ENCODE assay signal across 6 cellular contexts in the genomic region with DNA sequence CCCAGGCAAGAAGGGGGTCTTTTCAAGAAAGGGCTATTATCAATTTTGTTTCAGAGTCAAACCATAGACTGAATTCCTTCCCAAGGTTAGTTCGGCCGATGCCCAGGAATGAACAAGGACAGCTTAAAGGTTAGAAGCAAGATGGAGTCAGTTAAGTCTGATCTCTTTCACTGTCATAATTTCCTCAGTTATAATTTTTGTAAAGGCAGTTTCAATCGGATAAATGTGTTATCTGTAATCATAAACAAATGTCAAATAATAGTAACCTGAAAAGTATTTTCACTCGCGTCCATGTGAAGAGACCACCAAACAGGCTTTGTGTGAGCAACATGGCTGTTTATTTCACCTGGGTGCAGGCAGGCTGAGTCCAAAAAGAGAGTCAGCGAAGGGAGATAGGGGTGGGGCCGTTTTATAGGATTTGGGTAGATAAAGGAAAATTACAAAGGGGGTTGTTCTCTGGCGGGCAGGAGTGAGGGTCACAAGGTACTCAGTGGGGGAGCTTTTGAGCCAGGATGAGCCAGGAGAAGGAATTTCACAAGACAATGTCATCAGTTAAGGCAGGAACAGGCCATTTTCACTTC.
A peak's percentile ranks its signal among the peaks of the same experiment; 100 is the strongest.
DNase-seq lines count a peak whose midpoint lies in the region; ATAC-seq and TF ChIP-seq lines count a peak whose summit lies in the region.
"Not testable (repeated sequence)": the region's sequence is repeated elsewhere in the genome, so short reads cannot be mapped to it uniquely, and the experiment has no call there.

No MANE protein-coding gene starts in this region.

- not testable (repeated sequence) for H3K27me3 ChIP-seq in GM23338 (ENCODE audit: insufficient read depth); HUES48 (ENCODE audit: control insufficient read depth, insufficient read depth, low read length); endodermal cell (ENCODE audit: control insufficient read depth, insufficient read depth, low read length, poor library complexity, severe bottlenecking); iPS-18a (ENCODE audit: control insufficient read depth, insufficient read depth, low read length)

- not testable (repeated sequence) for ATAC-seq in GM23338, WTC11

- H3K9me2 ChIP-seq in GM23338 (ENCODE audit: insufficient read depth), result not testable (repeated sequence)

- H3K9ac ChIP-seq in HUES48 (ENCODE audit: low read depth, low read length), result peak overlapping the region; percentile 58
- peak overlapping the region; percentile 47 for H3K9ac ChIP-seq in endodermal cell (ENCODE audit: extremely low read depth, low read length, poor library complexity, severe bottlenecking)
- H3K9ac ChIP-seq in iPS-18a (ENCODE audit: low read length), result peak overlapping the region; percentile 62

- H3K4me3 Mint-ChIP-seq in GM23338, result peak overlapping the region; percentile 1; the same call in 1 of the 3 replicates
- H3K4me3 Mint-ChIP-seq in WTC11, result peak overlapping the region; percentile 14; the same call in 1 of the 2 replicates
- peak overlapping the region; percentile 18 for H3K4me3 Mint-ChIP-seq in endodermal cell
- not testable (repeated sequence) for H3K4me3 Mint-ChIP-seq in neural crest cell

- 14 to 21% methylated on average over 1 to 7 of the region's 8 CpGs for WGBS in endodermal cell (ENCODE audit: insufficient coverage in 1 of 2, insufficient read length in 1 of 2), 2 experiments

- not testable (repeated sequence) for H3K79me2 ChIP-seq in GM23338 (replicated peaks; ENCODE audit: insufficient read depth)

- H2AFZ ChIP-seq in GM23338, result not testable (repeated sequence)

- POLR2A ChIA-PET in WTC11 (lab: Charles Lee), result not testable (repeated sequence)

- H3K4me1 Mint-ChIP-seq in GM23338 (peaks cover 36% of the 10 kb centered on the region), WTC11 (peaks cover 25% of the 10 kb centered on the region), endodermal cell (peaks cover 31% of the 10 kb centered on the region), neural crest cell (peaks cover 16% of the 10 kb centered on the region)

- H3K9me3 Mint-ChIP-seq in GM23338, endodermal cell, neural crest cell: not testable (repeated sequence)
- peaks cover 23% of the 10 kb centered on the region for H3K9me3 Mint-ChIP-seq in WTC11

- H3K27ac Mint-ChIP-seq in GM23338, result peak overlapping the region; percentile 97
- H3K27ac Mint-ChIP-seq in WTC11, result not testable (repeated sequence)
- H3K27ac Mint-ChIP-seq in endodermal cell, result peak overlapping the region; percentile 100
- H3K27ac Mint-ChIP-seq in neural crest cell (ENCODE audit: unreplicated experiment), result peak overlapping the region; percentile 17

- not testable (repeated sequence) for H3K9me3 ChIP-seq in HUES48 (ENCODE audit: control insufficient read depth, insufficient read depth, low read length); iPS-18a (ENCODE audit: control insufficient read depth, low read depth, low read length)
- H3K9me3 ChIP-seq in endodermal cell (ENCODE audit: control insufficient read depth, low read length), result peaks cover 25% of the 10 kb centered on the region

- H3K36me3 Mint-ChIP-seq in GM23338 (ENCODE audit: low read depth), result peaks cover 16% of the 10 kb centered on the region
- H3K36me3 Mint-ChIP-seq in WTC11; neural crest cell (ENCODE audit: low read depth): not testable (repeated sequence)
- peaks cover 26% of the 10 kb centered on the region for H3K36me3 Mint-ChIP-seq in endodermal cell (ENCODE audit: low read depth)

- CTCF ChIA-PET in WTC11 (lab: Charles Lee), result not testable (repeated sequence)

- peak overlapping the region; percentile 56 for H3K4me2 ChIP-seq in GM23338

- not testable (repeated sequence) for H3K36me3 ChIP-seq in GM23338 (ENCODE audit: insufficient read depth); HUES48 (ENCODE audit: control insufficient read depth, insufficient read depth, low read length); endodermal cell (ENCODE audit: control insufficient read depth, insufficient read depth, low read length); iPS-18a (ENCODE audit: control insufficient read depth, low read depth, low read length)

- peaks cover 13% of the 10 kb centered on the region for H3K27me3 Mint-ChIP-seq in GM23338 (ENCODE audit: insufficient read depth, low read depth, poor library complexity)
- not testable (repeated sequence) for H3K27me3 Mint-ChIP-seq in WTC11 (ENCODE audit: low read depth); endodermal cell (ENCODE audit: insufficient read depth); neural crest cell (ENCODE audit: low read depth)

- peak overlapping the region; percentile 89 for H3K27ac ChIP-seq in GM23338 (ENCODE audit: low read depth)
- H3K27ac ChIP-seq in HUES48 (ENCODE audit: low read depth, low read length), result peak overlapping the region; percentile 97
- not testable (repeated sequence) for H3K27ac ChIP-seq in endodermal cell (ENCODE audit: low read depth, low read length)
- H3K27ac ChIP-seq in iPS-18a (ENCODE audit: low read length), result peak overlapping the region; percentile 82

- H3K4me3 ChIP-seq in GM23338; endodermal cell (ENCODE audit: low read length): not testable (repeated sequence)
- H3K4me3 ChIP-seq in HUES48 (ENCODE audit: low read depth, low read length) (peak overlapping the region; percentile 19; the same call in 1 of the 2 replicates), iPS-18a (ENCODE audit: low read length) (peak overlapping the region; percentile 39)

- H4K20me1 ChIP-seq in GM23338 (replicated peaks; ENCODE audit: insufficient read depth), result not testable (repeated sequence)

- peak; percentile 34 for DNase-seq in GM23338 (ENCODE audit: low spot score)
- peak; percentile 11 for DNase-seq in WTC11 (ENCODE audit: low spot score)
- DNase-seq in endodermal cell, result peak; percentile 56
- DNase-seq in neural crest cell (ENCODE audit: low read depth, low spot score), result not testable (repeated sequence)

- H3F3A ChIP-seq in GM23338 (replicated peaks; ENCODE audit: low read depth), result not testable (repeated sequence)

- H3K4me1 ChIP-seq in GM23338 (ENCODE audit: insufficient read depth) (peaks cover 19% of the 10 kb centered on the region; the same call in 1 of the 2 replicates), HUES48 (ENCODE audit: control insufficient read depth, insufficient read depth, low read length) (peaks cover 33% of the 10 kb centered on the region), iPS-18a (ENCODE audit: control insufficient read depth, low read depth, low read length) (peaks cover 31% of the 10 kb centered on the region)
- H3K4me1 ChIP-seq in endodermal cell (ENCODE audit: control insufficient read depth, insufficient read depth, low read length), result not testable (repeated sequence)

- TF ChIP-seq CTCF in GM23338 (conservative IDR thresholded peaks at IDR 0.05; ENCODE audit: low read depth in 2 of 2); WTC11 (IDR thresholded peaks at IDR 0.05); endodermal cell (conservative IDR thresholded peaks at IDR 0.05); neural crest cell (conservative IDR thresholded peaks at IDR 0.05): not testable (repeated sequence)

TF ChIP-seq in WTC11, 78 proteins besides CTCF, POLR2A, EP300 and RAD21:
- TF ChIP-seq ZNF423 (CRISPR knock-in tag; IDR thresholded peaks at IDR 0.05) (0 out of 2 replicates have a peak, but pooled peaks have one; percentile 46), MXD4 (CRISPR knock-in tag; IDR thresholded peaks at IDR 0.05; ENCODE audit: borderline replicate concordance) (peak; percentile 57; the same call in 1 of the 2 replicates)
- TF ChIP-seq, protein P1, sequence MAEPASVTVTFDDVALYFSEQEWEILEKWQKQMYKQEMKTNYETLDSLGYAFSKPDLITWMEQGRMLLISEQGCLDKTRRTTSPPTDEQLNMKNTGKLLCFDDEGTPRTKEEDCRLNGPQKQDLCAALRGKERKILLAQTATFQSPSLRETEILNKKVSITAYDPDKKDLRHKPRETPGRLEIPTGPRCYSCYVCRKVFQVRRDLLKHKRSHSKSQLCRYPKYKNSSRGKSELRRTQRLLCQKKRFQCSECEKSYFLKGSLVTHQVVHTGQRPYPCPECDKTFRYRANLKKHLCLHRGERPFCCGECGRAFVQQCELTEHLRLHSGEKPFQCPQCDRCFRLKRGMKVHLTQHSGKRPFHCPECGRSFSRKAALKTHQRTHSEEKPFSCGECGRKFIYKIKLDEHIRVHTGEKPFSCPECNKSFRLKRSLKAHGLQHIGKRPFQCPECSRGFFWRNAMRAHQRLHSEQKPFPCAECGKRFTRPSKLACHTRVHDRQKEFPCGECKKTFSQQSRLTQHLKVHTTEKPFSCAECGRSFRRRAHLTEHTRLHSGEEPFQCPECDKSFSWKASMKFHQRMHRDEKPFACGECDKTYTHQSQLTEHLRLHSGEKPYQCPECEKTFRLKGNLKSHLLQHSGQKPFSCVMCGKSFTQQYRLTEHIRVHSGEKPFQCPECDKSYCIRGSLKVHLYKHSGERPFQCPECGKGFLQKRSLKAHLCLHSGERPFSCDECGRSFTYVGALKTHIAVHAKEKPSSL (CRISPR knock-in tag; conservative IDR thresholded peaks at IDR 0.05), result peak; percentile 78; the same call in 1 of the 2 replicates
- TF ChIP-seq, protein P2, sequence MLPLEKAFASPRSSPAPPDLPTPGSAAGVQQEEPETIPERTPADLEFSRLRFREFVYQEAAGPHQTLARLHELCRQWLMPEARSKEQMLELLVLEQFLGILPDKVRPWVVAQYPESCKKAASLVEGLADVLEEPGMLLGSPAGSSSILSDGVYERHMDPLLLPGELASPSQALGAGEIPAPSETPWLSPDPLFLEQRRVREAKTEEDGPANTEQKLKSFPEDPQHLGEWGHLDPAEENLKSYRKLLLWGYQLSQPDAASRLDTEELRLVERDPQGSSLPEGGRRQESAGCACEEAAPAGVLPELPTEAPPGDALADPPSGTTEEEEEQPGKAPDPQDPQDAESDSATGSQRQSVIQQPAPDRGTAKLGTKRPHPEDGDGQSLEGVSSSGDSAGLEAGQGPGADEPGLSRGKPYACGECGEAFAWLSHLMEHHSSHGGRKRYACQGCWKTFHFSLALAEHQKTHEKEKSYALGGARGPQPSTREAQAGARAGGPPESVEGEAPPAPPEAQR (CRISPR knock-in tag; IDR thresholded peaks at IDR 0.05), result 0 out of 2 replicates have a peak, but pooled peaks have one; percentile 76
